In the genomic region with DNA sequence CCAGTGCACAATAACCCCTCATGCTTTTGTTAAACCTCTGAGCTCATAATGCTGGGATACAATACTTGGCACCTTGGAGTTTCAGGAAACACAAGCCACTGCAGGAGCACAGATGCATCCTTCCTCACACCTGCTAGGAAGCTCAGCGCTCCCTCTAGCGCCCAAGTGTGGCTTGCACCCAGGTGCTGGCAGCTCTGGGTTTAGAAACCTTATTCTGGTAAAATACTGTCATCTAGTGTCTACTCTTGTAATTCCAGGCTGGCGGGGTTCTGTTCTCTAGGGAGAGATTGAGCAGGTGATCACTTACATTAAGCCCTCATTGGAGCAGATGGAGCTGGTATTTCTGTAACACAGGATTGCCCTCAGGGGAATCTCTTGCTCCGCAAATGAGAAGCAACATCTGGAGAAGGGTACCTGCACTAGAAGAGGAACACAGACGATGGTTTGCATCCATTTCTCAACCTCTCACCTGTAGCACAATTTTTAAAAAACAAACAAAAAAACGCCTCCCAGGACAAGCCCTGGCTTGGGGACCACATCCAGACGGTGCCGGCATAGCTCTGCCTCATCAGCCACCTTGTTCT, we compare ENCODE assay signal across 8 cellular contexts. TPM values are rescaled to one million over a fixed set of nuclear protein-coding genes. Genes with fewer than 3 reads are reported as not detected.
DNase-seq lines count a peak whose midpoint lies in the region; ATAC-seq and TF ChIP-seq lines count a peak whose summit lies in the region.

No MANE protein-coding gene starts in this region.

- no TSS peak for BruUV-seq in Panc1 (replicated peaks; lab: Mats Ljungman, UMichigan)

- no peaks in the 10 kb centered on the region; the same call in 1 of the 2 replicates for H3K4me1 ChIP-seq in Panc1 (ENCODE audit: control insufficient read depth, insufficient read depth, low read length)
- peaks cover 0 to 13% of the 10 kb centered on the region in 2 experiments for H3K4me1 ChIP-seq in neutrophil (ENCODE audit: control insufficient read depth in 1 of 2, insufficient read depth in 1 of 2, low read depth in 1 of 2, low read length in 1 of 2)
- no peaks in the 10 kb centered on the region for H3K4me1 ChIP-seq in thyroid gland

- H3K27me3 ChIP-seq in Panc1 (ENCODE audit: control insufficient read depth, insufficient read depth, low read length) = no peaks in the 10 kb centered on the region
- no peaks in the 10 kb centered on the region for H3K27me3 ChIP-seq in neutrophil
- no peaks in the 10 kb centered on the region for H3K27me3 ChIP-seq in thyroid gland

- DNase-seq in AG10803 (ENCODE audit: low read depth) (peak; percentile 85), Panc1 (ENCODE audit: low read depth, low spot score) (peak; percentile 78), foreskin fibroblast (peak; percentile 63 to 88), thyroid gland (peak; percentile 90 to 91)

- H3K27ac ChIP-seq in Panc1 (ENCODE audit: low read length) (no peak overlapping the region; the same call in 1 of the 2 replicates), neutrophil (no peak overlapping the region), thyroid gland (no peak overlapping the region)

- no peaks in the 10 kb centered on the region for H3K9me3 Mint-ChIP-seq in activated T-helper 17 cell treated with anti-CD3 and anti-CD28 coated beads, Interleukin-2, amount 50 U/mL, for 72 hours

- no peak overlapping the region for H3K4me3 Mint-ChIP-seq in activated T-helper 17 cell treated with anti-CD3 and anti-CD28 coated beads, Interleukin-2, amount 50 U/mL, for 72 hours

- intact Hi-C loops in Panc1 (cut with micrococcal nuclease; ENCODE audit: unreplicated experiment) = loop anchor here (1.0 to 10.0 kb wide), 2 partner anchors 161 to 587 kb away; no protein-coding TSS in a partner anchor
- intact Hi-C loops in thyroid gland (cut with DNase I) = loop anchor here (2.0 to 5.0 kb wide), 2 partner anchors 49 to 163 kb away; no protein-coding TSS in a partner anchor

- H3K27ac Mint-ChIP-seq in activated T-helper 17 cell treated with anti-CD3 and anti-CD28 coated beads, Interleukin-2, amount 50 U/mL, for 72 hours = no peak overlapping the region

- H3K9me3 ChIP-seq in Panc1 (ENCODE audit: control insufficient read depth, insufficient read depth, low read depth, low read length) (no peaks in the 10 kb centered on the region), neutrophil (no peaks in the 10 kb centered on the region), thyroid gland (no peaks in the 10 kb centered on the region)

- in situ Hi-C loops in Panc1 (cut with HindIII; ENCODE audit: low pct_unique_long_range_greater_than_20kb, low sequenced_read_pairs) = no loop called here

- POLR2A ChIA-PET in Panc1 (lab: Charles Lee) = interaction anchor here (0.6 kb wide), 2 partner anchors 58 to 104 kb away, joined by 3 read pairs; no protein-coding TSS in a partner anchor

- peaks cover 22% of the 10 kb centered on the region for H3K27me3 Mint-ChIP-seq in activated T-helper 17 cell treated with anti-CD3 and anti-CD28 coated beads, Interleukin-2, amount 50 U/mL, for 72 hours

- H3K36me3 ChIP-seq in Panc1 (ENCODE audit: control insufficient read depth, insufficient read depth, low read length) (no peaks in the 10 kb centered on the region), neutrophil (no peaks in the 10 kb centered on the region), thyroid gland (no peaks in the 10 kb centered on the region)

- WGBS in thyroid gland, 2 donors = 15 to 31% methylated on average over 8 of the region's 8 CpGs

- no peaks in the 10 kb centered on the region for H3K36me3 Mint-ChIP-seq in activated T-helper 17 cell treated with anti-CD3 and anti-CD28 coated beads, Interleukin-2, amount 50 U/mL, for 72 hours (ENCODE audit: low read depth)

- CTCF ChIA-PET in Panc1 (lab: Charles Lee) = interaction anchor here (0.6 to 3.4 kb wide), 28 partner anchors 9 to 434 kb away, joined by 3 to 90 read pairs (median 4); a partner anchor contains a TSS

- H3K4me1 Mint-ChIP-seq in activated T-helper 17 cell treated with anti-CD3 and anti-CD28 coated beads, Interleukin-2, amount 50 U/mL, for 72 hours = no peaks in the 10 kb centered on the region

- TF ChIP-seq POLR2A in thyroid gland (IDR thresholded peaks at IDR 0.05) = no peak

- H3K4me3 ChIP-seq in AG10803 (ENCODE audit: low read length) (no peak overlapping the region), Panc1 (ENCODE audit: low read depth in 2 of 2, low read length in 2 of 2) (no peak overlapping the region), foreskin fibroblast (ENCODE audit: low read depth in 1 of 2, low read length in 2 of 2) (no peak overlapping the region), neutrophil (ENCODE audit: low read depth in 1 of 2, low read length in 1 of 2) (no peak overlapping the region), thyroid gland (replicated peaks in 1 of 3) (no peak overlapping the region)

- TF ChIP-seq CTCF in AG10803 (conservative IDR thresholded peaks at IDR 0.05; ENCODE audit: low read length) (peak; percentile 100), LNCAP (IDR thresholded peaks at IDR 0.05) (peak; percentile 100), Panc1 (IDR thresholded peaks at IDR 0.05) (peak; percentile 99), foreskin fibroblast (IDR thresholded peaks at IDR 0.05; ENCODE audit: low read depth, low read length) (peak; percentile 100), neutrophil (IDR thresholded peaks at IDR 0.05) (peak; percentile 99), thyroid gland (IDR thresholded peaks at IDR 0.05) (peak; percentile 91 to 100 (median 100))

- peak; percentile 73 for ATAC-seq in GM19035 (IDR thresholded peaks at IDR 0.05; ENCODE audit: unreplicated experiment)
- peak; percentile 97 for ATAC-seq in Panc1
- peak; percentile 86 for ATAC-seq in activated T-helper 17 cell treated with anti-CD3 and anti-CD28 coated beads, Interleukin-2, amount 50 U/mL, for 72 hours (replicated peaks)

RNA-seq across cellular contexts. Expression of a gene that starts 1.5 kb away (rescaled TPM):
- total RNA-seq in Panc1 (2021; ENCODE audit: unreplicated experiment) (not detected), thyroid gland (not detected)
- not detected for polyA plus RNA-seq in Panc1 (2012; ENCODE audit: insufficient read length)
- under 1 TPM in 1 of 2 donors, not detected in 1; 0.45 TPM for total RNA-seq in activated T-helper 17 cell treated with anti-CD3 and anti-CD28 coated beads, Interleukin-2, amount 50 U/mL, for 72 hours

RNA-seq across cellular contexts. Expression of a gene that starts 5.3 kb away (rescaled TPM):
- total RNA-seq in Panc1 (2021; ENCODE audit: unreplicated experiment) = not detected
- not detected for polyA plus RNA-seq in Panc1 (2012; ENCODE audit: insufficient read length)
- total RNA-seq in activated T-helper 17 cell treated with anti-CD3 and anti-CD28 coated beads, Interleukin-2, amount 50 U/mL, for 72 hours = not detected
- 1 to 10 TPM; 1.2 to 3.2 (median 1.6) TPM for total RNA-seq in thyroid gland

RNA-seq across cellular contexts. Expression of a gene that starts 42.3 kb away (rescaled TPM):
- not detected for total RNA-seq in Panc1 (2021; ENCODE audit: unreplicated experiment)
- polyA plus RNA-seq in Panc1 (2012; ENCODE audit: insufficient read length) = not detected
- not detected for total RNA-seq in activated T-helper 17 cell treated with anti-CD3 and anti-CD28 coated beads, Interleukin-2, amount 50 U/mL, for 72 hours
- not detected for total RNA-seq in thyroid gland
